Comparison of ENCODE assay signal across 26 cellular contexts in genomic region chr9:120569556-120569955, GRCh38. TPM values are rescaled to one million over a fixed set of nuclear protein-coding genes. Genes with fewer than 3 reads are reported as not detected.
DNase-seq lines count a peak whose midpoint lies in the region; ATAC-seq and TF ChIP-seq lines count a peak whose summit lies in the region.
"Had no signal": no experiment of that assay in that cellular context is flagged by ENCODE, and none has a peak within 500 bp of the region (broad histone marks: within the 10 kb centered on the region; RNA-seq: fewer than 3 reads in every experiment).

No MANE protein-coding gene starts in this region.

- no peak for TF ChIP-seq EP300 in esophagus muscularis mucosa (IDR thresholded peaks at IDR 0.05)

- ATAC-seq in T-helper 17 cell: no peak
- ATAC-seq: naive thymus-derived CD8-positive, alpha-beta T cell; upper lobe of right lung had no signal

- H3K27me3 ChIP-seq in osteoblast (ENCODE audit: insufficient read depth, low read length) (no peaks in the 10 kb centered on the region), esophagus muscularis mucosa (no peaks in the 10 kb centered on the region)
- H3K27me3 ChIP-seq: BLaER1, cardiac muscle cell, SJCRH30, upper lobe of right lung had no signal

- H3K4me2 ChIP-seq in osteoblast (ENCODE audit: insufficient read depth, low read length): no peak overlapping the region
- H3K4me2 ChIP-seq: BLaER1 had no signal

- CTCF ChIA-PET in activated CD4-positive, alpha-beta memory T cell treated with anti-CD3 and anti-CD28 coated beads for 36 hours (lab: Charles Lee): no interaction called here

- no peak for DNase-seq in AG10803 (ENCODE audit: low read depth)
- DNase-seq in T-helper 17 cell: no peak
- DNase-seq in caudate nucleus (lab: John Stamatoyannopoulos, UW): peak in 1 of 61 donors; percentile 30
- no peak for DNase-seq in osteoblast (ENCODE audit: insufficient read length, low spot score, missing footprints)
- DNase-seq in T-helper 9 cell: no peak
- DNase-seq in activated CD4-positive, alpha-beta memory T cell treated with anti-CD3 and anti-CD28 coated beads for 36 hours: no peak
- DNase-seq in esophagus muscularis mucosa (ENCODE audit: extremely low spot score): no peak
- no peak for DNase-seq in NCI-H1436 (lab: John Stamatoyannopoulos, UW)
- DNase-seq: activated gamma-delta T cell treated with Interleukin-2 at 50 U/mL for 16 hours; COR-L47; DMS79; GDM1; naive thymus-derived CD8-positive, alpha-beta T cell; NCI-H1105 treated with DMSO at 0.1 percent for 48 hours; NCI-H2029 treated with DMSO at 0.1 percent for 48 hours; NCI-H226; NCI-H748 treated with DMSO at 0.1 percent for 48 hours; nucleus accumbens; SJCRH30; small intestine; stimulated activated CD4-positive, alpha-beta T cell treated with anti-CD3 and anti-CD28 coated beads, Interleukin-1b, Interleukin-23, amount 100 ng/mL, for 48 hours; upper lobe of right lung had no signal

- intact Hi-C loops in activated CD4-positive, alpha-beta memory T cell treated with anti-CD3 and anti-CD28 coated beads for 36 hours (cut with micrococcal nuclease): no loop called here
- intact Hi-C loops in esophagus muscularis mucosa (cut with DNase I): no loop called here

- POLR2A ChIA-PET in activated CD4-positive, alpha-beta memory T cell treated with anti-CD3 and anti-CD28 coated beads for 36 hours (lab: Charles Lee): no interaction called here

- H3K4me1 ChIP-seq in osteoblast (ENCODE audit: insufficient read depth, low read length): peaks cover 15% of the 10 kb centered on the region
- peaks cover 24 to 44% (median 27%) of the 10 kb centered on the region in 4 donors for H3K4me1 ChIP-seq in esophagus muscularis mucosa
- H3K4me1 ChIP-seq: BLaER1, SJCRH30 had no signal

- no peaks in the 10 kb centered on the region for H3K27me3 Mint-ChIP-seq in T-helper 17 cell
- H3K27me3 Mint-ChIP-seq in activated CD4-positive, alpha-beta memory T cell treated with anti-CD3 and anti-CD28 coated beads for 36 hours: no peaks in the 10 kb centered on the region
- H3K27me3 Mint-ChIP-seq: naive thymus-derived CD8-positive, alpha-beta T cell had no signal

- peaks cover 23% of the 10 kb centered on the region for H3K36me3 Mint-ChIP-seq in T-helper 17 cell (ENCODE audit: low read depth)
- H3K36me3 Mint-ChIP-seq in activated CD4-positive, alpha-beta memory T cell treated with anti-CD3 and anti-CD28 coated beads for 36 hours: peaks cover 40% of the 10 kb centered on the region

- H3K4me3 ChIP-seq in AG10803 (ENCODE audit: low read length) (no peak overlapping the region), osteoblast (ENCODE audit: insufficient read depth, low read length) (no peak overlapping the region), esophagus muscularis mucosa (no peak overlapping the region)
- H3K4me3 ChIP-seq: BLaER1, cardiac muscle cell, HAP-1, SJCRH30, upper lobe of right lung had no signal

- TF ChIP-seq POLR2A in esophagus muscularis mucosa (IDR thresholded peaks at IDR 0.05; ENCODE audit: low read depth): no peak

- H3K27ac ChIP-seq in caudate nucleus (ENCODE audit: low read depth, low read length) (peak overlapping the region; percentile 81), osteoblast (ENCODE audit: low read depth, low read length) (peak overlapping the region; percentile 23), esophagus muscularis mucosa (replicated peaks in 1 of 4) (no peak overlapping the region)
- H3K27ac ChIP-seq: BLaER1, cardiac muscle cell, SJCRH30, upper lobe of right lung had no signal

- no peak overlapping the region for H3K4me3 Mint-ChIP-seq in T-helper 17 cell
- H3K4me3 Mint-ChIP-seq in activated CD4-positive, alpha-beta memory T cell treated with anti-CD3 and anti-CD28 coated beads for 36 hours: no peak overlapping the region
- H3K4me3 Mint-ChIP-seq: mesothelial cell of epicardium; naive thymus-derived CD8-positive, alpha-beta T cell had no signal

- peak overlapping the region; percentile 82 for H3K27ac Mint-ChIP-seq in T-helper 17 cell
- no peak overlapping the region for H3K27ac Mint-ChIP-seq in activated CD4-positive, alpha-beta memory T cell treated with anti-CD3 and anti-CD28 coated beads for 36 hours
- H3K27ac Mint-ChIP-seq: mesothelial cell of epicardium; naive thymus-derived CD8-positive, alpha-beta T cell had no signal

- H3K36me3 ChIP-seq in osteoblast (ENCODE audit: insufficient read depth, low read length) (peaks cover 33% of the 10 kb centered on the region), esophagus muscularis mucosa (peaks cover 24 to 71% (median 67%) of the 10 kb centered on the region in 4 donors)

- H3K9me3 ChIP-seq in T-helper 17 cell (ENCODE audit: control insufficient read depth, low read length, poor library complexity, severe bottlenecking): no peaks in the 10 kb centered on the region
- H3K9me3 ChIP-seq in osteoblast (ENCODE audit: low read depth, low read length): no peaks in the 10 kb centered on the region
- no peaks in the 10 kb centered on the region for H3K9me3 ChIP-seq in esophagus muscularis mucosa
- H3K9me3 ChIP-seq: BLaER1, HAP-1, SJCRH30, upper lobe of right lung had no signal

- TF ChIP-seq CTCF in AG10803 (conservative IDR thresholded peaks at IDR 0.05; ENCODE audit: low read length): peak; percentile 28
- peak; percentile 36 for TF ChIP-seq CTCF in osteoblast (IDR thresholded peaks at IDR 0.05; ENCODE audit: extremely low read depth, low read depth, low read length)
- no peak for TF ChIP-seq CTCF in esophagus muscularis mucosa (IDR thresholded peaks at IDR 0.05)

- WGBS in esophagus muscularis mucosa: 88% methylated on average over 5 of the region's 5 CpGs

- no peaks in the 10 kb centered on the region for H4K20me1 ChIP-seq in osteoblast (ENCODE audit: insufficient read depth, low read length)

- peaks cover 29% of the 10 kb centered on the region for H3K4me1 Mint-ChIP-seq in T-helper 17 cell
- H3K4me1 Mint-ChIP-seq in activated CD4-positive, alpha-beta memory T cell treated with anti-CD3 and anti-CD28 coated beads for 36 hours (ENCODE audit: low read depth): peaks cover 15% of the 10 kb centered on the region
- H3K4me1 Mint-ChIP-seq: mesothelial cell of epicardium had no signal

- H3K79me2 ChIP-seq in osteoblast (ENCODE audit: insufficient read depth, low read length): peaks cover 39% of the 10 kb centered on the region

- H2AFZ ChIP-seq in osteoblast (ENCODE audit: low read length): no peak overlapping the region

- H3K9me3 Mint-ChIP-seq in activated CD4-positive, alpha-beta memory T cell treated with anti-CD3 and anti-CD28 coated beads for 36 hours: no peaks in the 10 kb centered on the region
- H3K9me3 Mint-ChIP-seq: mesothelial cell of epicardium; naive thymus-derived CD8-positive, alpha-beta T cell had no signal

RNA-seq across cellular contexts. Expression of gene CDK5RAP2, which starts 10.4 kb away (rescaled TPM):
- 10 to 100 TPM; 59.5 to 68.1 TPM for total RNA-seq in T-helper 17 cell
- total RNA-seq in osteoblast: 52.2 and 59.7 TPM in 2 replicates
- total RNA-seq in activated CD4-positive, alpha-beta memory T cell treated with anti-CD3 and anti-CD28 coated beads for 36 hours: 10 to 100 TPM; 75.3 to 75.9 TPM
- total RNA-seq in esophagus muscularis mucosa: 10 to 100 TPM; 34.6 to 38.6 (median 36.7) TPM

Comparison
In these comparisons a context has a peak if more than half of its experiments do, and no peak if none do; other contexts are left out.
1. CTCF ChIP-seq: peak in AG10803 (single experiment) and osteoblast (single experiment); none in esophagus muscularis mucosa (0 of 3).
2. H3K27ac ChIP-seq: peak in caudate nucleus (single experiment) and osteoblast (single experiment); none in esophagus muscularis mucosa (0 of 4).